In genomic region chr3:127580327-127581060, GRCh38 we compare ENCODE assay signal across 22 cellular contexts.
"Had no signal": no experiment of that assay in that cellular context is flagged by ENCODE, and none has a peak within 500 bp of the region (broad histone marks: within the 10 kb centered on the region; RNA-seq: fewer than 3 reads in every experiment).

No MANE protein-coding gene starts in this region.

- H3K36me3 Mint-ChIP-seq: activated naive CD8-positive, alpha-beta T cell; WTC11 had no signal

- H3K27me3 Mint-ChIP-seq: activated naive CD8-positive, alpha-beta T cell; stimulated activated naive CD8-positive, alpha-beta T cell treated with anti-CD3 and anti-CD28 coated beads, Interleukin-15, Interleukin-2, amounts not matched to agents 100 ng/mL and 50 ng/mL, for 24 hours had no signal

- H3K36me3 ChIP-seq: pancreas had no signal

- H3K4me3 ChIP-seq: esophagus muscularis mucosa, pancreas, psoas muscle, right atrium auricular region, SJSA1, spleen, tibial artery had no signal

- H3K4me1 Mint-ChIP-seq: WTC11 had no signal

- H3K9me3 ChIP-seq: esophagus muscularis mucosa, neutrophil, pancreas, psoas muscle, right atrium auricular region, SJSA1, spleen, tibial artery had no signal

- H3K9me3 Mint-ChIP-seq: stimulated activated naive CD8-positive, alpha-beta T cell treated with anti-CD3 and anti-CD28 coated beads, Interleukin-15, Interleukin-2, amounts not matched to agents 100 ng/mL and 50 ng/mL, for 24 hours; WTC11 had no signal

- H3K4me1 ChIP-seq: SJSA1 had no signal

- H3K27me3 ChIP-seq: esophagus muscularis mucosa, neutrophil, pancreas, right atrium auricular region, SJSA1, spleen, tibial artery had no signal

- H3K27ac Mint-ChIP-seq: activated naive CD8-positive, alpha-beta T cell; stimulated activated naive CD8-positive, alpha-beta T cell treated with anti-CD3 and anti-CD28 coated beads, Interleukin-15, Interleukin-2, amounts not matched to agents 100 ng/mL and 50 ng/mL, for 24 hours; WTC11 had no signal

- DNase-seq: activated CD4-positive, alpha-beta T cell treated with anti-CD3 and anti-CD28 coated beads, Interleukin-2, amount 50 U/mL, for 48 hours; activated effector memory CD4-positive, alpha-beta T cell treated with Interleukin-2 at 50 U/mL for 16 hours; activated T-cell treated with anti-CD3 and anti-CD28 coated beads, Interleukin-2, amount 50 U/mL, for 1 hour; central memory CD4-positive, alpha-beta T cell; glutamatergic neuron; hippocampal formation; left colon; mesenchymal stem cell; pancreas; psoas muscle; spleen; stimulated activated CD4-positive, alpha-beta T cell treated with anti-CD3 and anti-CD28 coated beads, Interleukin-4, amount 100 ng/mL, for 1 hour; substantia nigra; T1000; tibial artery had no signal

- ATAC-seq: left colon, pancreas, psoas muscle, WTC11 had no signal

- H3K4me3 Mint-ChIP-seq: activated naive CD8-positive, alpha-beta T cell; stimulated activated naive CD8-positive, alpha-beta T cell treated with anti-CD3 and anti-CD28 coated beads, Interleukin-15, Interleukin-2, amounts not matched to agents 100 ng/mL and 50 ng/mL, for 24 hours; WTC11 had no signal

- H3K27ac ChIP-seq: esophagus muscularis mucosa, neutrophil, pancreas, psoas muscle, right atrium auricular region, SJSA1, spleen, tibial artery had no signal
